Comparison of ENCODE assay signal across 34 cellular contexts in genomic region chr7:12917801-12918200, GRCh38.
DNase-seq lines count a peak whose midpoint lies in the region; ATAC-seq, FAIRE-seq and TF ChIP-seq lines count a peak whose summit lies in the region.
"Had no signal": no experiment of that assay in that cellular context is flagged by ENCODE, and none has a peak within 500 bp of the region (broad histone marks: within the 10 kb centered on the region; RNA-seq: fewer than 3 reads in every experiment).

No MANE protein-coding gene starts in this region.

- no peak overlapping the region for H3K4me2 ChIP-seq in A549
- no peak overlapping the region for H3K4me2 ChIP-seq in K562 (ENCODE audit: insufficient read depth, low read length)
- H3K4me2 ChIP-seq: BLaER1; BLaER1 treated with 17β-estradiol and CSF1 and Interleukin-3, amounts not matched to agents 10 nM and 100 nM had no signal

- in situ Hi-C loops in K562 (cut with MboI), result no loop called here

- H3K4me3 Mint-ChIP-seq in activated naive CD4-positive, alpha-beta T cell treated with anti-CD3 and anti-CD28 coated beads for 36 hours, result no peak overlapping the region
- H3K4me3 Mint-ChIP-seq: B cell; CD14-positive monocyte; CD4-positive, alpha-beta memory T cell; CD4-positive, alpha-beta T cell; CD4-positive, CD25-positive, alpha-beta regulatory T cell; CD8-positive, alpha-beta memory T cell; CD8-positive, alpha-beta T cell had no signal

- TF ChIP-seq POLR2A in A549 (IDR thresholded peaks at IDR 0.05; ENCODE audit: low read length), result no peak
- TF ChIP-seq POLR2A in K562 (conservative IDR thresholded peaks at IDR 0.05), result no peak

- FAIRE-seq in A549 (lab: Jason Lieb, UNC) (peak; percentile 13), K562 (lab: Jason Lieb, UNC) (no peak), RCC 7860 (lab: Jason Lieb, UNC) (no peak)
- FAIRE-seq: A204.1, D721Med had no signal

- no peaks in the 10 kb centered on the region for H3K36me3 ChIP-seq in HEK293 (ENCODE audit: control insufficient read depth in 2 of 2, insufficient read depth in 1 of 2, low read length in 2 of 2)
- no peaks in the 10 kb centered on the region for H3K36me3 ChIP-seq in K562 (ENCODE audit: control insufficient read depth, insufficient read depth, low read length)
- H3K36me3 ChIP-seq: BE2C; BLaER1; BLaER1 treated with 17β-estradiol and CSF1 and Interleukin-3, amounts not matched to agents 10 nM and 100 nM had no signal

- no peaks in the 10 kb centered on the region for H3K4me1 Mint-ChIP-seq in activated naive CD4-positive, alpha-beta T cell treated with anti-CD3 and anti-CD28 coated beads for 36 hours (ENCODE audit: low read depth)
- H3K4me1 Mint-ChIP-seq: B cell; CD14-positive monocyte; CD4-positive, alpha-beta memory T cell; CD4-positive, CD25-positive, alpha-beta regulatory T cell; CD8-positive, alpha-beta memory T cell had no signal

- 43% methylated on average over 2 of the region's 2 CpGs for WGBS in A549 (ENCODE audit: missing lambda C conversion rate)
- WGBS in K562 (ENCODE audit: insufficient coverage, low coverage, missing lambda C conversion rate), result 43% methylated on average over 1 of the region's 2 CpGs

- no peak overlapping the region for H3K27ac Mint-ChIP-seq in activated naive CD4-positive, alpha-beta T cell treated with anti-CD3 and anti-CD28 coated beads for 36 hours
- H3K27ac Mint-ChIP-seq: B cell; CD14-positive monocyte; CD4-positive, alpha-beta memory T cell; CD4-positive, alpha-beta T cell; CD4-positive, CD25-positive, alpha-beta regulatory T cell; CD8-positive, alpha-beta memory T cell; CD8-positive, alpha-beta T cell had no signal

- DNase-seq in A549 (ENCODE audit: low read depth in 1 of 2, low spot score in 1 of 2) (no peak), K562 (ENCODE audit: extremely low read depth in 1 of 4, low spot score in 3 of 4) (no peak), DMS153 treated with DMSO at 0.1 percent for 48 hours (lab: John Stamatoyannopoulos, UW; ENCODE audit: unreplicated experiment) (no peak), RCC 7860 (ENCODE audit: low spot score) (no peak)
- DNase-seq in activated naive CD4-positive, alpha-beta T cell treated with anti-CD3 and anti-CD28 coated beads for 36 hours, result no peak
- DNase-seq: 8988T; ACHN; AML-193; BE2C; C1 segment of cervical spinal cord; Caco-2; Calu3; CD4-positive, alpha-beta memory T cell; CD4-positive, alpha-beta T cell; CD4-positive, CD25-positive, alpha-beta regulatory T cell; CD8-positive, alpha-beta memory T cell; CD8-positive, alpha-beta T cell; COR-L47; DMS 273 treated with DMSO at 0.1 percent for 48 hours; DMS153; DMS53; DMS79; DMS79 treated with DMSO at 0.1 percent for 48 hours; DND-41; EL had no signal

- POLR2A ChIA-PET in A549 (lab: Yijun Ruan, JAX), result no interaction called here
- POLR2A ChIA-PET in HEK293 (lab: Yijun Ruan, JAX), result no interaction called here
- POLR2A ChIA-PET in K562 (lab: Yijun Ruan, JAX), result no interaction called here

- TF ChIP-seq RAD21 in A549 (conservative IDR thresholded peaks at IDR 0.05 in 1 of 2, IDR thresholded peaks at IDR 0.05 in 1 of 2), result no peak
- TF ChIP-seq RAD21 in K562 (CRISPR knock-in tag; conservative IDR thresholded peaks at IDR 0.05 in 1 of 2, IDR thresholded peaks at IDR 0.05 in 1 of 2), result no peak

- CTCF ChIA-PET in A549 (lab: Yijun Ruan, JAX) (no interaction called here), HEK293 (lab: Yijun Ruan, JAX) (interaction anchor here (0.7 kb wide), 1 partner anchor 11 kb away, joined by 3 read pairs; no protein-coding TSS in a partner anchor), K562 (lab: Yijun Ruan, JAX; ENCODE audit: low intra/inter-chr PET ratio) (no interaction called here)
- CTCF ChIA-PET in activated naive CD4-positive, alpha-beta T cell treated with anti-CD3 and anti-CD28 coated beads for 36 hours (lab: Charles Lee), result no interaction called here

- H3K27me3 ChIP-seq in K562 (ENCODE audit: control insufficient read depth in 2 of 2, insufficient read depth in 2 of 2, low read length in 2 of 2), result no peaks in the 10 kb centered on the region
- H3K27me3 ChIP-seq: BE2C; BLaER1; BLaER1 treated with 17β-estradiol and CSF1 and Interleukin-3, amounts not matched to agents 10 nM and 100 nM had no signal

- H3K9ac ChIP-seq in K562 (ENCODE audit: insufficient read depth in 1 of 2, low read depth in 2 of 2, low read length in 2 of 2), result no peak overlapping the region
- H3K9ac ChIP-seq: BLaER1; BLaER1 treated with 17β-estradiol and CSF1 and Interleukin-3, amounts not matched to agents 10 nM and 100 nM had no signal

- no peaks in the 10 kb centered on the region for H3K9me3 ChIP-seq in A549
- no peaks in the 10 kb centered on the region for H3K9me3 ChIP-seq in HEK293 (ENCODE audit: control insufficient read depth, insufficient read depth, low read depth, low read length)
- 0 out of 2 replicates have a peak, but pooled peaks cover 2% of the 10 kb centered on the region for H3K9me3 ChIP-seq in K562 (replicated peaks; ENCODE audit: control insufficient read depth, insufficient read depth, low read depth, low read length)
- H3K9me3 ChIP-seq: BE2C; BLaER1; BLaER1 treated with 17β-estradiol and CSF1 and Interleukin-3, amounts not matched to agents 10 nM and 100 nM; Caco-2 had no signal

- H3K9me3 Mint-ChIP-seq in activated naive CD4-positive, alpha-beta T cell treated with anti-CD3 and anti-CD28 coated beads for 36 hours, result no peaks in the 10 kb centered on the region
- H3K9me3 Mint-ChIP-seq: CD4-positive, alpha-beta T cell had no signal

- no peaks in the 10 kb centered on the region for H3K79me2 ChIP-seq in K562 (ENCODE audit: control insufficient read depth, insufficient read depth, low read length)

- H3K4me3 ChIP-seq in A549, result no peak overlapping the region
- no peak overlapping the region for H3K4me3 ChIP-seq in HEK293 (ENCODE audit: low read depth, low read length)
- no peak overlapping the region for H3K4me3 ChIP-seq in K562
- H3K4me3 ChIP-seq: BLaER1; BLaER1 treated with 17β-estradiol and CSF1 and Interleukin-3, amounts not matched to agents 10 nM and 100 nM had no signal

- H3K27me3 Mint-ChIP-seq in activated naive CD4-positive, alpha-beta T cell treated with anti-CD3 and anti-CD28 coated beads for 36 hours (ENCODE audit: low read depth), result no peaks in the 10 kb centered on the region
- H3K27me3 Mint-ChIP-seq: CD4-positive, alpha-beta T cell; CD4-positive, CD25-positive, alpha-beta regulatory T cell had no signal

- no peak overlapping the region for H3K27ac ChIP-seq in A549
- no peak overlapping the region for H3K27ac ChIP-seq in HEK293 (ENCODE audit: extremely low read depth, low read depth, low read length)
- no peak overlapping the region for H3K27ac ChIP-seq in K562 (ENCODE audit: extremely low read depth, low read depth, low read length)
- H3K27ac ChIP-seq: 22Rv1; BLaER1; BLaER1 treated with 17β-estradiol and CSF1 and Interleukin-3, amounts not matched to agents 10 nM and 100 nM; C4-2B had no signal

- BruUV-seq in K562 (replicated peaks; lab: Mats Ljungman, UMichigan), result no TSS peak

- no peaks in the 10 kb centered on the region for H3K9me1 ChIP-seq in K562 (ENCODE audit: control insufficient read depth, insufficient read depth, low read length)

- ATAC-seq in A549, result no peak
- ATAC-seq in K562, result no peak
- ATAC-seq: CD8-positive, alpha-beta T cell had no signal

- no peaks in the 10 kb centered on the region for H4K20me1 ChIP-seq in K562 (replicated peaks; ENCODE audit: control insufficient read depth, insufficient read depth, low read length)
- H4K20me1 ChIP-seq: BLaER1; BLaER1 treated with 17β-estradiol and CSF1 and Interleukin-3, amounts not matched to agents 10 nM and 100 nM had no signal

- TF ChIP-seq CTCF in A549 (IDR thresholded peaks at IDR 0.05), result no peak
- no peak for TF ChIP-seq CTCF in HEK293 (tag by site-specific recombination; IDR thresholded peaks at IDR 0.05)
- TF ChIP-seq CTCF in K562 (IDR thresholded peaks at IDR 0.05 in 2 of 3, conservative IDR thresholded peaks at IDR 0.05 in 1 of 3; ENCODE audit: insufficient read depth in 2 of 3, low read depth in 1 of 3, low read length in 3 of 3), result no peak

- H3K36me3 Mint-ChIP-seq in activated naive CD4-positive, alpha-beta T cell treated with anti-CD3 and anti-CD28 coated beads for 36 hours (ENCODE audit: low read depth), result no peaks in the 10 kb centered on the region
- H3K36me3 Mint-ChIP-seq: CD14-positive monocyte; CD4-positive, alpha-beta memory T cell; CD4-positive, CD25-positive, alpha-beta regulatory T cell; CD8-positive, alpha-beta memory T cell; CD8-positive, alpha-beta T cell had no signal

- H2AFZ ChIP-seq in K562 (ENCODE audit: low read depth, low read length), result no peak overlapping the region

- TF ChIP-seq EP300 in A549 (IDR thresholded peaks at IDR 0.05) (no peak), K562 (IDR thresholded peaks at IDR 0.05; ENCODE audit: low read length) (no peak)

- intact Hi-C loops in K562 (cut with micrococcal nuclease), result no loop called here
- intact Hi-C loops in activated naive CD4-positive, alpha-beta T cell treated with anti-CD3 and anti-CD28 coated beads for 36 hours (cut with micrococcal nuclease), result no loop called here

- H3K4me1 ChIP-seq in A549 (peaks cover 12% of the 10 kb centered on the region; the same call in 2 of the 3 replicates), HEK293 (ENCODE audit: control insufficient read depth, insufficient read depth, low read length) (no peaks in the 10 kb centered on the region), K562 (replicated peaks in 1 of 2; ENCODE audit: control insufficient read depth in 2 of 2, insufficient read depth in 2 of 2, low read length in 2 of 2) (peaks cover 0 to 8% of the 10 kb centered on the region in 2 experiments; a peak in 3 of 5 replicates)
- H3K4me1 ChIP-seq: BE2C; BLaER1; BLaER1 treated with 17β-estradiol and CSF1 and Interleukin-3, amounts not matched to agents 10 nM and 100 nM had no signal

TF ChIP-seq in A549, 52 proteins besides CTCF, POLR2A, EP300 and RAD21 (continues in another document):
- TF ChIP-seq MAX (IDR thresholded peaks at IDR 0.05), result no peak
- no peak for TF ChIP-seq ESRRA (IDR thresholded peaks at IDR 0.05; ENCODE audit: borderline replicate concordance, low read length)
- TF ChIP-seq HOXB5 (CRISPR knock-in tag; IDR thresholded peaks at IDR 0.05), result no peak

TF ChIP-seq in K562, 482 proteins besides CTCF, POLR2A, EP300 and RAD21:
- peak; percentile 45 for TF ChIP-seq RBM25 (IDR thresholded peaks at IDR 0.05; ENCODE audit: low read depth, low read length, severe bottlenecking)
- peak; percentile 50; the same call in 1 of the 2 replicates for TF ChIP-seq BCOR (IDR thresholded peaks at IDR 0.05)
- TF ChIP-seq KDM1A (IDR thresholded peaks at IDR 0.05), result 0 out of 4 replicates have a peak, but pooled peaks of 1 of the 2 experiments have one; percentile 19
- TF ChIP-seq GTF2A2 (tag; IDR thresholded peaks at IDR 0.05), result no peak
- peak; percentile 86 for TF ChIP-seq ZNF146 (CRISPR knock-in tag; IDR thresholded peaks at IDR 0.05; ENCODE audit: unreplicated experiment)
